In genomic region chr1:48757363-48757762, GRCh38 we compare ENCODE assay signal across 18 cellular contexts. TPM values are rescaled to one million over a fixed set of nuclear protein-coding genes. Genes with fewer than 3 reads are reported as not detected.
DNase-seq lines count a peak whose midpoint lies in the region; ATAC-seq and TF ChIP-seq lines count a peak whose summit lies in the region.
"Had no signal": no experiment of that assay in that cellular context is flagged by ENCODE, and none has a peak within 500 bp of the region (broad histone marks: within the 10 kb centered on the region; RNA-seq: fewer than 3 reads in every experiment).

No MANE protein-coding gene starts in this region.

- no peak overlapping the region for H3K27ac Mint-ChIP-seq in activated CD8-positive, alpha-beta T cell treated with anti-CD3 and anti-CD28 coated beads for 36 hours
- no peak overlapping the region for H3K27ac Mint-ChIP-seq in activated CD8-positive, alpha-beta T cell treated with anti-CD3 and anti-CD28 coated beads, Interleukin-2, amount 10 ng/mL, durations not matched to agents 7 days and 5 days
- H3K27ac Mint-ChIP-seq in stimulated activated naive B cell treated with anti-CD40 and anti-IgM and Interleukin-4, amounts not matched to agents 10 μg/mL and 1 μg/mL and 100 μg/mL, for 72 hours = peak overlapping the region; percentile 89
- H3K27ac Mint-ChIP-seq in T-helper 17 cell = no peak overlapping the region

- H3K4me1 Mint-ChIP-seq in activated CD8-positive, alpha-beta T cell treated with anti-CD3 and anti-CD28 coated beads for 36 hours (ENCODE audit: low read depth) = peaks cover 37% of the 10 kb centered on the region
- H3K4me1 Mint-ChIP-seq in activated CD8-positive, alpha-beta T cell treated with anti-CD3 and anti-CD28 coated beads, Interleukin-2, amount 10 ng/mL, durations not matched to agents 7 days and 5 days (ENCODE audit: low read depth) = peaks cover 4% of the 10 kb centered on the region
- peaks cover 63 to 90% of the 10 kb centered on the region in 2 donors for H3K4me1 Mint-ChIP-seq in stimulated activated naive B cell treated with anti-CD40 and anti-IgM and Interleukin-4, amounts not matched to agents 10 μg/mL and 1 μg/mL and 100 μg/mL, for 72 hours
- no peaks in the 10 kb centered on the region for H3K4me1 Mint-ChIP-seq in T-helper 17 cell

- intact Hi-C loops in activated CD8-positive, alpha-beta T cell treated with anti-CD3 and anti-CD28 coated beads for 36 hours (cut with micrococcal nuclease) = no loop called here

- POLR2A ChIA-PET in activated CD8-positive, alpha-beta T cell treated with anti-CD3 and anti-CD28 coated beads for 36 hours (lab: Charles Lee) = interaction anchor here (1.3 kb wide), 1 partner anchor 16 kb away, joined by 4 read pairs; no protein-coding TSS in a partner anchor
- POLR2A ChIA-PET in activated CD8-positive, alpha-beta T cell treated with anti-CD3 and anti-CD28 coated beads, Interleukin-2, amount 10 ng/mL, durations not matched to agents 7 days and 5 days (lab: Charles Lee) = no interaction called here

- peak; percentile 75 for ATAC-seq in activated CD8-positive, alpha-beta T cell treated with anti-CD3 and anti-CD28 coated beads for 36 hours
- ATAC-seq in activated CD8-positive, alpha-beta T cell treated with anti-CD3 and anti-CD28 coated beads, Interleukin-2, amount 10 ng/mL, durations not matched to agents 7 days and 5 days = no peak
- peak; percentile 57 for ATAC-seq in GM18907 (IDR thresholded peaks at IDR 0.05; ENCODE audit: unreplicated experiment)
- ATAC-seq in HG02759 (IDR thresholded peaks at IDR 0.05; ENCODE audit: unreplicated experiment) = peak; percentile 44
- peak; percentile 79 to 80 for ATAC-seq in stimulated activated naive B cell treated with anti-CD40 and anti-IgM and Interleukin-4, amounts not matched to agents 10 μg/mL and 1 μg/mL and 100 μg/mL, for 72 hours (replicated peaks)
- ATAC-seq in T-helper 17 cell = no peak
- ATAC-seq in HG03565 (IDR thresholded peaks at IDR 0.05; ENCODE audit: unreplicated experiment) = no peak
- ATAC-seq in HG03097 (IDR thresholded peaks at IDR 0.05; ENCODE audit: low FRiP score, unreplicated experiment) = no peak
- ATAC-seq: Panc1, Right ventricle myocardium inferior had no signal

- no peak for DNase-seq in activated CD8-positive, alpha-beta T cell treated with anti-CD3 and anti-CD28 coated beads for 36 hours
- DNase-seq in activated CD8-positive, alpha-beta T cell treated with anti-CD3 and anti-CD28 coated beads, Interleukin-2, amount 10 ng/mL, durations not matched to agents 7 days and 5 days = no peak
- DNase-seq in stimulated activated naive B cell treated with anti-CD40 and anti-IgM and Interleukin-4, amounts not matched to agents 10 μg/mL and 1 μg/mL and 100 μg/mL, for 72 hours = no peak
- DNase-seq in T-helper 17 cell = no peak
- DNase-seq: 8988T, C1 segment of cervical spinal cord, HCEC 1CT, KBM-7, NCI-H1092, NCI-H1694 treated with DMSO at 0.1 percent for 48 hours, NCI-H446, NCI-H774 had no signal

- no peak overlapping the region for H3K4me3 Mint-ChIP-seq in activated CD8-positive, alpha-beta T cell treated with anti-CD3 and anti-CD28 coated beads for 36 hours
- H3K4me3 Mint-ChIP-seq in activated CD8-positive, alpha-beta T cell treated with anti-CD3 and anti-CD28 coated beads, Interleukin-2, amount 10 ng/mL, durations not matched to agents 7 days and 5 days = no peak overlapping the region
- peak overlapping the region; percentile 23 to 51 for H3K4me3 Mint-ChIP-seq in stimulated activated naive B cell treated with anti-CD40 and anti-IgM and Interleukin-4, amounts not matched to agents 10 μg/mL and 1 μg/mL and 100 μg/mL, for 72 hours
- no peak overlapping the region for H3K4me3 Mint-ChIP-seq in T-helper 17 cell

- H3K27me3 Mint-ChIP-seq in activated CD8-positive, alpha-beta T cell treated with anti-CD3 and anti-CD28 coated beads for 36 hours = no peaks in the 10 kb centered on the region
- H3K27me3 Mint-ChIP-seq in activated CD8-positive, alpha-beta T cell treated with anti-CD3 and anti-CD28 coated beads, Interleukin-2, amount 10 ng/mL, durations not matched to agents 7 days and 5 days (ENCODE audit: low read depth) = no peaks in the 10 kb centered on the region
- no peaks in the 10 kb centered on the region for H3K27me3 Mint-ChIP-seq in stimulated activated naive B cell treated with anti-CD40 and anti-IgM and Interleukin-4, amounts not matched to agents 10 μg/mL and 1 μg/mL and 100 μg/mL, for 72 hours
- peaks cover 6% of the 10 kb centered on the region for H3K27me3 Mint-ChIP-seq in T-helper 17 cell

- no peaks in the 10 kb centered on the region for H3K9me3 Mint-ChIP-seq in activated CD8-positive, alpha-beta T cell treated with anti-CD3 and anti-CD28 coated beads for 36 hours
- no peaks in the 10 kb centered on the region for H3K9me3 Mint-ChIP-seq in activated CD8-positive, alpha-beta T cell treated with anti-CD3 and anti-CD28 coated beads, Interleukin-2, amount 10 ng/mL, durations not matched to agents 7 days and 5 days (ENCODE audit: insufficient read depth)
- no peaks in the 10 kb centered on the region for H3K9me3 Mint-ChIP-seq in stimulated activated naive B cell treated with anti-CD40 and anti-IgM and Interleukin-4, amounts not matched to agents 10 μg/mL and 1 μg/mL and 100 μg/mL, for 72 hours

- H3K9me3 ChIP-seq in T-helper 17 cell (ENCODE audit: control insufficient read depth, low read length, poor library complexity, severe bottlenecking) = no peaks in the 10 kb centered on the region

- peaks cover 73% of the 10 kb centered on the region for H3K36me3 Mint-ChIP-seq in activated CD8-positive, alpha-beta T cell treated with anti-CD3 and anti-CD28 coated beads for 36 hours (ENCODE audit: low read depth)
- peaks cover 29% of the 10 kb centered on the region for H3K36me3 Mint-ChIP-seq in activated CD8-positive, alpha-beta T cell treated with anti-CD3 and anti-CD28 coated beads, Interleukin-2, amount 10 ng/mL, durations not matched to agents 7 days and 5 days (ENCODE audit: low read depth)
- H3K36me3 Mint-ChIP-seq in stimulated activated naive B cell treated with anti-CD40 and anti-IgM and Interleukin-4, amounts not matched to agents 10 μg/mL and 1 μg/mL and 100 μg/mL, for 72 hours = peaks cover 47 to 72% of the 10 kb centered on the region in 2 donors
- H3K36me3 Mint-ChIP-seq in T-helper 17 cell (ENCODE audit: low read depth) = no peaks in the 10 kb centered on the region

- TF ChIP-seq CTCF in activated CD8-positive, alpha-beta T cell treated with anti-CD3 and anti-CD28 coated beads for 36 hours (IDR thresholded peaks at IDR 0.05) = no peak

- CTCF ChIA-PET in activated CD8-positive, alpha-beta T cell treated with anti-CD3 and anti-CD28 coated beads for 36 hours (lab: Charles Lee) = no interaction called here
- CTCF ChIA-PET in activated CD8-positive, alpha-beta T cell treated with anti-CD3 and anti-CD28 coated beads, Interleukin-2, amount 10 ng/mL, durations not matched to agents 7 days and 5 days (lab: Charles Lee) = no interaction called here

RNA-seq across cellular contexts. Expression of gene BEND5, which starts 19.3 kb away (rescaled TPM):
- 10 to 100 TPM; 62.6 to 73.6 TPM for total RNA-seq in activated CD8-positive, alpha-beta T cell treated with anti-CD3 and anti-CD28 coated beads for 36 hours
- total RNA-seq in activated CD8-positive, alpha-beta T cell treated with anti-CD3 and anti-CD28 coated beads, Interleukin-2, amount 10 ng/mL, durations not matched to agents 7 days and 5 days = 1 to 10 TPM; 6.3 to 6.7 TPM
- under 1 TPM; 0.70 to 0.92 TPM for total RNA-seq in T-helper 17 cell

Comparison
In these comparisons a context has a peak if more than half of its experiments do, and no peak if none do; other contexts are left out.
1. ATAC-seq: peak in activated CD8-positive, alpha-beta T cell treated with anti-CD3 and anti-CD28 coated beads for 36 hours (single experiment), GM18907 (single experiment), HG02759 (single experiment) and stimulated activated naive B cell treated with anti-CD40 and anti-IgM and Interleukin-4, amounts not matched to agents 10 μg/mL and 1 μg/mL and 100 μg/mL, for 72 hours (2 of 2); none in activated CD8-positive, alpha-beta T cell treated with anti-CD3 and anti-CD28 coated beads, Interleukin-2, amount 10 ng/mL, durations not matched to agents 7 days and 5 days (single experiment), T-helper 17 cell (single experiment), HG03565 (single experiment) and HG03097 (single experiment).
2. RNA of gene BEND5, which starts 19.3 kb away (total RNA-seq): 62.6 to 73.6 TPM in activated CD8-positive, alpha-beta T cell treated with anti-CD3 and anti-CD28 coated beads for 36 hours; 6.3 to 6.7 TPM in activated CD8-positive, alpha-beta T cell treated with anti-CD3 and anti-CD28 coated beads, Interleukin-2, amount 10 ng/mL, durations not matched to agents 7 days and 5 days and 0.70 to 0.92 TPM in T-helper 17 cell; every median in the first group is over 4 times any median in the second.
3. H3K4me3 Mint-ChIP-seq: peak in stimulated activated naive B cell treated with anti-CD40 and anti-IgM and Interleukin-4, amounts not matched to agents 10 μg/mL and 1 μg/mL and 100 μg/mL, for 72 hours (2 of 2); none in activated CD8-positive, alpha-beta T cell treated with anti-CD3 and anti-CD28 coated beads for 36 hours (single experiment), activated CD8-positive, alpha-beta T cell treated with anti-CD3 and anti-CD28 coated beads, Interleukin-2, amount 10 ng/mL, durations not matched to agents 7 days and 5 days (single experiment) and T-helper 17 cell (single experiment).